ENCODE assay signal across 22 cellular contexts in genomic region chr1:68218485-68218884, GRCh38. TPM values are rescaled to one million over a fixed set of nuclear protein-coding genes. Genes with fewer than 3 reads are reported as not detected.
DNase-seq lines count a peak whose midpoint lies in the region; ATAC-seq and TF ChIP-seq lines count a peak whose summit lies in the region.
"Had no signal": no experiment of that assay in that cellular context is flagged by ENCODE, and none has a peak within 500 bp of the region (broad histone marks: within the 10 kb centered on the region; RNA-seq: fewer than 3 reads in every experiment).

No MANE protein-coding gene starts in this region.

- no peaks in the 10 kb centered on the region for H3K36me3 Mint-ChIP-seq in WTC11
- H3K36me3 Mint-ChIP-seq in neural progenitor cell = peaks cover 32% of the 10 kb centered on the region
- H3K36me3 Mint-ChIP-seq: naive thymus-derived CD8-positive, alpha-beta T cell had no signal

- H3K27ac ChIP-seq in esophagus muscularis mucosa (replicated peaks in 1 of 4) (peak overlapping the region; percentile 52 to 97 (median 80)), neural progenitor cell (peak overlapping the region; percentile 97)
- H3K27ac ChIP-seq: A549, hepatocyte, right lobe of liver had no signal

- TF ChIP-seq POLR2A in esophagus muscularis mucosa (IDR thresholded peaks at IDR 0.05; ENCODE audit: low read depth) = no peak

- H3K9me3 Mint-ChIP-seq in WTC11 (no peaks in the 10 kb centered on the region; the same call in 1 of the 2 replicates), neural progenitor cell (no peaks in the 10 kb centered on the region)
- H3K9me3 Mint-ChIP-seq: activated CD4-positive, alpha-beta memory T cell treated with anti-CD3 and anti-CD28 coated beads, Interleukin-2, amount 10 ng/mL, durations not matched to agents 7 days and 5 days; CD4-positive, alpha-beta T cell; naive thymus-derived CD8-positive, alpha-beta T cell had no signal

- H4K20me1 ChIP-seq in neural progenitor cell (ENCODE audit: low read depth) = peaks cover 19% of the 10 kb centered on the region

- no peak overlapping the region for H3K9ac ChIP-seq in neural progenitor cell

- H3K4me1 ChIP-seq in esophagus muscularis mucosa (peaks cover 50 to 99% (median 96%) of the 10 kb centered on the region in 4 donors), neural progenitor cell (peaks cover 92% of the 10 kb centered on the region)

- 47% methylated on average over 5 of the region's 5 CpGs for WGBS in esophagus muscularis mucosa

- H2AFZ ChIP-seq in neural progenitor cell (replicated peaks) = no peak overlapping the region
- H2AFZ ChIP-seq: hepatocyte had no signal

- H3K36me3 ChIP-seq in esophagus muscularis mucosa (no peaks in the 10 kb centered on the region), neural progenitor cell (no peaks in the 10 kb centered on the region)
- H3K36me3 ChIP-seq: right lobe of liver, tibial nerve had no signal

- TF ChIP-seq EP300 in esophagus muscularis mucosa (IDR thresholded peaks at IDR 0.05) = no peak

- intact Hi-C loops in esophagus muscularis mucosa (cut with DNase I) = no loop called here

- H3K4me1 Mint-ChIP-seq in WTC11 = peaks cover 19% of the 10 kb centered on the region
- peaks cover 60% of the 10 kb centered on the region for H3K4me1 Mint-ChIP-seq in neural progenitor cell
- H3K4me1 Mint-ChIP-seq: activated CD4-positive, alpha-beta memory T cell treated with anti-CD3 and anti-CD28 coated beads, Interleukin-2, amount 10 ng/mL, durations not matched to agents 7 days and 5 days; naive thymus-derived CD8-positive, alpha-beta T cell had no signal

- H3K4me3 ChIP-seq in esophagus muscularis mucosa (no peak overlapping the region), neural progenitor cell (peak overlapping the region; percentile 30)
- H3K4me3 ChIP-seq: A549, hepatocyte, right lobe of liver, tibial nerve had no signal

- POLR2A ChIA-PET in WTC11 (lab: Charles Lee) = no interaction called here

- H3K9me3 ChIP-seq in esophagus muscularis mucosa = no peaks in the 10 kb centered on the region
- no peaks in the 10 kb centered on the region for H3K9me3 ChIP-seq in neural progenitor cell (ENCODE audit: low read depth)
- H3K9me3 ChIP-seq: A549, right lobe of liver, tibial nerve had no signal

- no peak overlapping the region for H3K4me3 Mint-ChIP-seq in WTC11
- H3K4me3 Mint-ChIP-seq in neural progenitor cell = peak overlapping the region; percentile 70
- H3K4me3 Mint-ChIP-seq: activated CD4-positive, alpha-beta memory T cell treated with anti-CD3 and anti-CD28 coated beads, Interleukin-2, amount 10 ng/mL, durations not matched to agents 7 days and 5 days; CD4-positive, alpha-beta T cell; naive thymus-derived CD8-positive, alpha-beta T cell had no signal

- no peak for TF ChIP-seq CTCF in WTC11 (IDR thresholded peaks at IDR 0.05)
- no peak for TF ChIP-seq CTCF in esophagus muscularis mucosa (IDR thresholded peaks at IDR 0.05)
- TF ChIP-seq CTCF in neural progenitor cell (IDR thresholded peaks at IDR 0.05) = no peak

- H3K27ac Mint-ChIP-seq in WTC11 (no peak overlapping the region), neural progenitor cell (peak overlapping the region; percentile 95)
- H3K27ac Mint-ChIP-seq: activated CD4-positive, alpha-beta memory T cell treated with anti-CD3 and anti-CD28 coated beads, Interleukin-2, amount 10 ng/mL, durations not matched to agents 7 days and 5 days; CD4-positive, alpha-beta T cell; naive thymus-derived CD8-positive, alpha-beta T cell had no signal

- DNase-seq in Daoy (ENCODE audit: low read depth) (peak; percentile 29), WTC11 (ENCODE audit: low spot score) (peak; percentile 35), esophagus muscularis mucosa (ENCODE audit: extremely low spot score) (no peak), neural progenitor cell (ENCODE audit: low spot score) (peak; percentile 78), SKM-1 (lab: John Stamatoyannopoulos, UW; ENCODE audit: unreplicated experiment) (no peak), globus pallidus (ENCODE audit: low spot score) (no peak), AG20443 (ENCODE audit: low spot score) (no peak)
- no peak for DNase-seq in stimulated activated CD4-positive, alpha-beta T cell treated with anti-CD3 and anti-CD28 coated beads, Interleukin-4, amount 100 ng/mL, for 1 hour
- DNase-seq: activated CD4-positive, alpha-beta memory T cell treated with anti-CD3 and anti-CD28 coated beads, Interleukin-2, amount 10 ng/mL, durations not matched to agents 7 days and 5 days; CD4-positive, alpha-beta T cell; EL; GOT3; naive thymus-derived CD8-positive, alpha-beta T cell; NCI-H1694; NCI-H510A; right lobe of liver; stimulated activated CD4-positive, alpha-beta T cell treated with anti-CD3 and anti-CD28 coated beads, Interleukin-4, amount 100 ng/mL, for 24 hours had no signal

- CTCF ChIA-PET in WTC11 (lab: Charles Lee) = interaction anchor here (1.0 kb wide), 1 partner anchor 102 kb away, joined by 3 read pairs; no protein-coding TSS in a partner anchor

- ATAC-seq in WTC11 = peak; percentile 58
- ATAC-seq: A549; naive thymus-derived CD8-positive, alpha-beta T cell; right lobe of liver; SK-N-SH treated with all-trans-retinoic acid at 6 μM for 48 hours had no signal

- H3K79me2 ChIP-seq in neural progenitor cell (ENCODE audit: low read depth) = peaks cover 90% of the 10 kb centered on the region

- peaks cover 14% of the 10 kb centered on the region for H3K27me3 Mint-ChIP-seq in WTC11 (ENCODE audit: low read depth)
- no peaks in the 10 kb centered on the region for H3K27me3 Mint-ChIP-seq in neural progenitor cell (ENCODE audit: insufficient read depth, low read depth)
- H3K27me3 Mint-ChIP-seq: activated CD4-positive, alpha-beta memory T cell treated with anti-CD3 and anti-CD28 coated beads, Interleukin-2, amount 10 ng/mL, durations not matched to agents 7 days and 5 days had no signal

- H3K27me3 ChIP-seq in esophagus muscularis mucosa = no peaks in the 10 kb centered on the region
- no peaks in the 10 kb centered on the region for H3K27me3 ChIP-seq in neural progenitor cell
- H3K27me3 ChIP-seq: hepatocyte, right lobe of liver, tibial nerve had no signal

- H3K4me2 ChIP-seq in neural progenitor cell = peak overlapping the region; percentile 75
- H3K4me2 ChIP-seq: A549, hepatocyte had no signal

- peaks cover 43% of the 10 kb centered on the region for H3F3A ChIP-seq in neural progenitor cell (ENCODE audit: low read depth)

TF ChIP-seq in WTC11, 78 proteins besides CTCF, POLR2A, EP300 and RAD21 (continues in another document):
- TF ChIP-seq CBFB (CRISPR knock-in tag; IDR thresholded peaks at IDR 0.05; ENCODE audit: low read depth) = no peak
- no peak for TF ChIP-seq GTF2I (CRISPR knock-in tag; conservative IDR thresholded peaks at IDR 0.05)
- TF ChIP-seq ETV6 (CRISPR knock-in tag; IDR thresholded peaks at IDR 0.05) = no peak
- no peak for TF ChIP-seq ATF2 (CRISPR knock-in tag; IDR thresholded peaks at IDR 0.05; ENCODE audit: borderline replicate concordance, low read depth)
- TF ChIP-seq HMGXB4 (CRISPR knock-in tag; IDR thresholded peaks at IDR 0.05) = no peak
- TF ChIP-seq ZNF396 (CRISPR knock-in tag; IDR thresholded peaks at IDR 0.05; ENCODE audit: borderline replicate concordance) = no peak
- TF ChIP-seq USF2 (CRISPR knock-in tag; IDR thresholded peaks at IDR 0.05) = no peak
- TF ChIP-seq JUN (CRISPR knock-in tag; IDR thresholded peaks at IDR 0.05) = no peak
- no peak for TF ChIP-seq MLX (CRISPR knock-in tag; IDR thresholded peaks at IDR 0.05)

RNA-seq across cellular contexts. Expression of gene WLS, which starts 13.8 kb away (rescaled TPM):
- total RNA-seq in Daoy (2014; rRNA removed; shearing (Covaris generic)) = 47.5 and 51.8 TPM in 2 replicates
- 4.5 to 5.7 TPM (median 5.3 TPM) in 3 replicates for total RNA-seq in WTC11 (2021)
- 100 to 1,000 TPM in 3 of 4 donors, 10 to 100 TPM in 1; 94.8 to 228 (median 163) TPM for total RNA-seq in esophagus muscularis mucosa
- total RNA-seq in neural progenitor cell (ENCODE audit: low replicate concordance) = 187 and 259 TPM in 2 replicates
- total RNA-seq: activated CD4-positive, alpha-beta memory T cell treated with anti-CD3 and anti-CD28 coated beads, Interleukin-2, amount 10 ng/mL, durations not matched to agents 7 days and 5 days; naive thymus-derived CD8-positive, alpha-beta T cell; OCI-LY7 had no signal

Comparison
In these comparisons a context has a peak if more than half of its experiments do, and no peak if none do; other contexts are left out.
1. DNase-seq: peak in Daoy (single experiment), WTC11 (single experiment) and neural progenitor cell (single experiment); none in esophagus muscularis mucosa (single experiment), SKM-1 (single experiment), stimulated activated CD4-positive, alpha-beta T cell treated with anti-CD3 and anti-CD28 coated beads, Interleukin-4, amount 100 ng/mL, for 1 hour (single experiment), globus pallidus (single experiment) and AG20443 (single experiment).